11 cellular contexts compared by ENCODE assay signal in the genomic region with DNA sequence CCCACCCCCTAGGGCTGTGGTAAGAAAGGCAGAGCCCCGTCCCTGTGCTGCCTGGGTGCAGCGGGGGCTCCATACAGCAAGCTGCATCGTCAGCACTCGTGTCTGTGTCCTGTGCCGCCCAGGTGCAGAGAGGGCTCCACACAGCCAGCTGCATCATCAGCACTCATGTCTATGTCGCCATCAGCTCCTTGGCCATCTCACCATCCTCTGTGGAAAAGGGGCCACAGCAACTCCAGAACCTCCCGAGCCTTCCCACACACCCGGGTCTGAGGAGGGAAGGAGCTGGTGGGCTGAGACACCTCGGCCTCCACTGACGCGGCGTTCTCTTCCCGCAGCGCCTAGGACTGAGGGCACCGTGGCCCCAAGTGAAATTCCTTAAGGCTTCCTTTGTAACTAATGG.
"Had no signal": no experiment of that assay in that cellular context is flagged by ENCODE, and none has a peak within 500 bp of the region (broad histone marks: within the 10 kb centered on the region; RNA-seq: fewer than 3 reads in every experiment).

No MANE protein-coding gene starts in this region.

- DNase-seq: activated CD4-positive, alpha-beta T cell treated with anti-CD3 and anti-CD28 coated beads, Interleukin-2, amount 10 ng/mL, durations not matched to agents 24 days and 14 days; activated CD4-positive, CD25-positive, alpha-beta regulatory T cell; activated naive CD8-positive, alpha-beta T cell treated with anti-CD3 and anti-CD28 coated beads, Interleukin-2, amount 10 ng/mL, durations not matched to agents 7 days and 5 days; hippocampal formation; left ventricle myocardium superior; mesendoderm; occipital lobe had no signal

- H3K36me3 Mint-ChIP-seq: natural killer cell treated with Interleukin-12 subunit alpha and Interleukin-12 subunit beta and Interleukin-15 and Interleukin-18, amount 100 ng/mL, for 72 hours had no signal

- H3K9me3 Mint-ChIP-seq: activated CD4-positive, alpha-beta T cell treated with anti-CD3 and anti-CD28 coated beads, Interleukin-2, amount 10 ng/mL, durations not matched to agents 24 days and 14 days; activated naive CD8-positive, alpha-beta T cell treated with anti-CD3 and anti-CD28 coated beads, Interleukin-2, amount 10 ng/mL, durations not matched to agents 7 days and 5 days; natural killer cell treated with Interleukin-12 subunit alpha and Interleukin-12 subunit beta and Interleukin-15 and Interleukin-18, amount 100 ng/mL, for 72 hours; stimulated activated effector memory CD8-positive, alpha-beta T cell treated with anti-CD3 and anti-CD28 coated beads, Interleukin-12 subunit alpha, Interleukin-12 subunit beta, amount 100 ng/mL, for 72 hours had no signal

- H3K4me3 Mint-ChIP-seq: activated CD4-positive, alpha-beta T cell treated with anti-CD3 and anti-CD28 coated beads, Interleukin-2, amount 10 ng/mL, durations not matched to agents 24 days and 14 days; activated naive CD8-positive, alpha-beta T cell treated with anti-CD3 and anti-CD28 coated beads, Interleukin-2, amount 10 ng/mL, durations not matched to agents 7 days and 5 days; natural killer cell treated with Interleukin-12 subunit alpha and Interleukin-12 subunit beta and Interleukin-15 and Interleukin-18, amount 100 ng/mL, for 72 hours; stimulated activated effector memory CD8-positive, alpha-beta T cell treated with anti-CD3 and anti-CD28 coated beads, Interleukin-12 subunit alpha, Interleukin-12 subunit beta, amount 100 ng/mL, for 72 hours had no signal

- H3K27me3 Mint-ChIP-seq: activated CD4-positive, alpha-beta T cell treated with anti-CD3 and anti-CD28 coated beads, Interleukin-2, amount 10 ng/mL, durations not matched to agents 24 days and 14 days; activated naive CD8-positive, alpha-beta T cell treated with anti-CD3 and anti-CD28 coated beads, Interleukin-2, amount 10 ng/mL, durations not matched to agents 7 days and 5 days; natural killer cell treated with Interleukin-12 subunit alpha and Interleukin-12 subunit beta and Interleukin-15 and Interleukin-18, amount 100 ng/mL, for 72 hours; progenitor cell of endocrine pancreas had no signal

- H3K27ac Mint-ChIP-seq: activated CD4-positive, alpha-beta T cell treated with anti-CD3 and anti-CD28 coated beads, Interleukin-2, amount 10 ng/mL, durations not matched to agents 24 days and 14 days; activated naive CD8-positive, alpha-beta T cell treated with anti-CD3 and anti-CD28 coated beads, Interleukin-2, amount 10 ng/mL, durations not matched to agents 7 days and 5 days; natural killer cell treated with Interleukin-12 subunit alpha and Interleukin-12 subunit beta and Interleukin-15 and Interleukin-18, amount 100 ng/mL, for 72 hours; stimulated activated effector memory CD8-positive, alpha-beta T cell treated with anti-CD3 and anti-CD28 coated beads, Interleukin-12 subunit alpha, Interleukin-12 subunit beta, amount 100 ng/mL, for 72 hours had no signal

- H3K4me3 ChIP-seq: tibial nerve had no signal

- H3K27me3 ChIP-seq: tibial nerve had no signal

- H3K4me1 Mint-ChIP-seq: activated CD4-positive, alpha-beta T cell treated with anti-CD3 and anti-CD28 coated beads, Interleukin-2, amount 10 ng/mL, durations not matched to agents 24 days and 14 days; activated naive CD8-positive, alpha-beta T cell treated with anti-CD3 and anti-CD28 coated beads, Interleukin-2, amount 10 ng/mL, durations not matched to agents 7 days and 5 days; stimulated activated effector memory CD8-positive, alpha-beta T cell treated with anti-CD3 and anti-CD28 coated beads, Interleukin-12 subunit alpha, Interleukin-12 subunit beta, amount 100 ng/mL, for 72 hours had no signal

- H3K9me3 ChIP-seq: tibial nerve had no signal
